1 cellular context compared by ENCODE assay signal in genomic region chr12:117145597-117146154, GRCh38.
TF ChIP-seq lines count a peak whose summit lies in the region.

No MANE protein-coding gene starts in this region.

TF ChIP-seq in WTC11, 78 proteins besides CTCF, POLR2A, EP300 and RAD21 (continued from another document):
- no peak for TF ChIP-seq USF2 (CRISPR knock-in tag; IDR thresholded peaks at IDR 0.05)
- TF ChIP-seq ZNF416 (CRISPR knock-in tag; IDR thresholded peaks at IDR 0.05), result no peak
- no peak for TF ChIP-seq FOXP4 (CRISPR knock-in tag; IDR thresholded peaks at IDR 0.05)
- no peak for TF ChIP-seq ERG (CRISPR knock-in tag; IDR thresholded peaks at IDR 0.05)
- no peak for TF ChIP-seq EMX1 (CRISPR knock-in tag; IDR thresholded peaks at IDR 0.05)
- no peak for TF ChIP-seq IRF1 (CRISPR knock-in tag; IDR thresholded peaks at IDR 0.05)
- TF ChIP-seq ZMAT4 (CRISPR knock-in tag; IDR thresholded peaks at IDR 0.05), result no peak
- no peak for TF ChIP-seq IRF2 (CRISPR knock-in tag; IDR thresholded peaks at IDR 0.05; ENCODE audit: borderline replicate concordance, low read depth)
- TF ChIP-seq PRRX2 (CRISPR knock-in tag; IDR thresholded peaks at IDR 0.05), result no peak
- no peak for TF ChIP-seq MLX (CRISPR knock-in tag; IDR thresholded peaks at IDR 0.05)
- no peak for TF ChIP-seq ATF1 (CRISPR knock-in tag; IDR thresholded peaks at IDR 0.05)
